ENCODE assay signal across 8 cellular contexts in genomic region chr1:2525896-2526823, GRCh38. TPM values are rescaled to one million over a fixed set of nuclear protein-coding genes. Genes with fewer than 3 reads are reported as not detected.
DNase-seq lines count a peak whose midpoint lies in the region; ATAC-seq, FAIRE-seq and TF ChIP-seq lines count a peak whose summit lies in the region.

Gene PANK4, minus strand, starts transcription at chr1:2526596. Its CDS starts 9 bp downstream, at chr1:2526587.

- H3K4me1 Mint-ChIP-seq in activated T-cell treated with anti-CD3 and anti-CD28 coated beads, Interleukin-2, amount 50 U/mL, for 24 hours (ENCODE audit: low read depth), result peaks cover 54% of the 10 kb centered on the region

- H3K36me3 ChIP-seq in HUES48 (ENCODE audit: control insufficient read depth, insufficient read depth, low read length) (peaks cover 8% of the 10 kb centered on the region), esophagus (ENCODE audit: control insufficient read depth in 2 of 2, insufficient read depth in 2 of 2, low read length in 1 of 2) (peaks cover 1 to 6% of the 10 kb centered on the region in 2 donors), muscle layer of duodenum (ENCODE audit: control insufficient read depth in 1 of 2, insufficient read depth in 2 of 2, low read length in 2 of 2) (peaks cover 0 to 3% of the 10 kb centered on the region in 2 donors)

- H3K36me3 Mint-ChIP-seq in activated T-cell treated with anti-CD3 and anti-CD28 coated beads, Interleukin-2, amount 50 U/mL, for 24 hours (ENCODE audit: low read depth), result peaks cover 22% of the 10 kb centered on the region

- peak within 1 kb of the TSS; percentile 90 for H3K27ac ChIP-seq in HUES48 (ENCODE audit: low read depth, low read length)
- peak within 1 kb of the TSS; percentile 91 to 92 for H3K27ac ChIP-seq in esophagus (ENCODE audit: low read depth in 2 of 2, low read length in 1 of 2)
- H3K27ac ChIP-seq in muscle layer of duodenum (ENCODE audit: low read length), result peak within 1 kb of the TSS; percentile 31

- TF ChIP-seq CTCF in D721Med (IDR thresholded peaks at IDR 0.05; ENCODE audit: insufficient read depth, missing control alignments), result no peak

- peaks cover 18% of the 10 kb centered on the region for H3K27me3 Mint-ChIP-seq in activated T-cell treated with anti-CD3 and anti-CD28 coated beads, Interleukin-2, amount 50 U/mL, for 24 hours

- peak within 1 kb of the TSS; percentile 97 for H3K27ac Mint-ChIP-seq in activated T-cell treated with anti-CD3 and anti-CD28 coated beads, Interleukin-2, amount 50 U/mL, for 24 hours

- peak within 1 kb of the TSS; percentile 86 for H3K4me3 Mint-ChIP-seq in activated T-cell treated with anti-CD3 and anti-CD28 coated beads, Interleukin-2, amount 50 U/mL, for 24 hours

- no peak for FAIRE-seq in D721Med (lab: Jason Lieb, UNC)

- DNase-seq in D721Med (ENCODE audit: insufficient read length, low spot score), result peak; percentile 89
- DNase-seq in activated T-cell treated with anti-CD3 and anti-CD28 coated beads, Interleukin-2, amount 50 U/mL, for 24 hours, result peak; percentile 92
- peak; percentile 77 to 89 for DNase-seq in stimulated activated CD8-positive, alpha-beta memory T cell treated with anti-CD3 and anti-CD28 coated beads, Interleukin-7, amount 100 ng/mL, for 4 hours (ENCODE audit: low read depth in 2 of 2)

- peak; percentile 83 for ATAC-seq in GM21381 (IDR thresholded peaks at IDR 0.05; ENCODE audit: unreplicated experiment)

- peaks cover 35% of the 10 kb centered on the region for H3K4me1 ChIP-seq in HUES48 (ENCODE audit: control insufficient read depth, insufficient read depth, low read length)
- peaks cover 34 to 45% of the 10 kb centered on the region in 2 donors for H3K4me1 ChIP-seq in esophagus (ENCODE audit: control insufficient read depth in 2 of 2, insufficient read depth in 2 of 2, low read length in 1 of 2)
- H3K4me1 ChIP-seq in muscle layer of duodenum (ENCODE audit: control insufficient read depth in 1 of 2, insufficient read depth in 2 of 2, low read length in 2 of 2), result peaks cover 18 to 66% of the 10 kb centered on the region in 2 donors

- H3K27me3 ChIP-seq in HUES48 (ENCODE audit: control insufficient read depth, insufficient read depth, low read length) (peaks cover 42% of the 10 kb centered on the region), esophagus (ENCODE audit: control insufficient read depth in 1 of 2, insufficient read depth in 2 of 2, low read length in 2 of 2) (no peaks in the 10 kb centered on the region), muscle layer of duodenum (ENCODE audit: low read depth, low read length) (peaks cover 15% of the 10 kb centered on the region)

- H3K4me3 ChIP-seq in HUES48 (ENCODE audit: low read depth, low read length), result peak within 1 kb of the TSS; percentile 97
- peak within 1 kb of the TSS; percentile 81 to 86 for H3K4me3 ChIP-seq in esophagus (ENCODE audit: low read depth in 1 of 2, low read length in 2 of 2)
- peak within 1 kb of the TSS; percentile 73 to 96 for H3K4me3 ChIP-seq in muscle layer of duodenum (ENCODE audit: low read depth in 1 of 2, low read length in 2 of 2)

- no peaks in the 10 kb centered on the region for H3K9me3 Mint-ChIP-seq in activated T-cell treated with anti-CD3 and anti-CD28 coated beads, Interleukin-2, amount 50 U/mL, for 24 hours

- WGBS in esophagus, 2 donors, result 0 to 1% methylated on average over 74 to 109 of the region's 109 CpGs

- peak within 1 kb of the TSS; percentile 61 for H3K9ac ChIP-seq in HUES48 (ENCODE audit: low read depth, low read length)

- no peaks in the 10 kb centered on the region for H3K9me3 ChIP-seq in HUES48 (ENCODE audit: control insufficient read depth, insufficient read depth, low read length)
- H3K9me3 ChIP-seq in esophagus (ENCODE audit: control insufficient read depth in 2 of 2, insufficient read depth in 1 of 2, low read depth in 1 of 2, low read length in 1 of 2), result no peaks in the 10 kb centered on the region
- H3K9me3 ChIP-seq in muscle layer of duodenum (ENCODE audit: control insufficient read depth in 1 of 2, low read length in 2 of 2), result no peaks in the 10 kb centered on the region

TF ChIP-seq in PFSK-1, 5 proteins besides CTCF, POLR2A, EP300 and RAD21:
- TF ChIP-seq POLR2AphosphoS5 (IDR thresholded peaks at IDR 0.05; ENCODE audit: low read depth, low read length) (peak; percentile 78), REST (IDR thresholded peaks at IDR 0.05; ENCODE audit: insufficient read depth in 1 of 2, low read depth in 2 of 2, low read length in 2 of 2) (no peak), SIN3A (IDR thresholded peaks at IDR 0.05; ENCODE audit: borderline replicate concordance, insufficient read depth, low read length) (no peak), FOXP2 (optimal IDR thresholded peaks at IDR 0.05; ENCODE audit: borderline replicate concordance, extremely low read depth, extremely low read length, insufficient read depth) (no peak), TAF1 (IDR thresholded peaks at IDR 0.05; ENCODE audit: borderline replicate concordance, insufficient read depth, low read length) (peak; percentile 73; the same call in 1 of the 2 replicates)
TF ChIP-seq in PFSK-1: peak in this region for 2.

RNA-seq across cellular contexts. Expression of gene PANK4, which starts in this region (rescaled TPM):
- 34.7 TPM for polyA plus RNA-seq in PFSK-1 (2012; ENCODE audit: insufficient read length, low read depth)
- polyA plus RNA-seq in esophagus, result 10 to 100 TPM; 10.1 to 15.4 TPM

Comparison
In these comparisons a context has a peak if more than half of its experiments do, and no peak if none do; other contexts are left out.
1. Peak in every context shown above with its lines: DNase-seq, ATAC-seq, H3K4me3 ChIP-seq and H3K27ac ChIP-seq.
2. H3K27ac ChIP-seq: peak in every context shown above with its lines; median percentile 92 in esophagus; 90 in HUES48; 31 in muscle layer of duodenum.